Comparison of ENCODE assay signal across 15 cellular contexts in genomic region chr11:12502950-12503579, GRCh38.
DNase-seq lines count a peak whose midpoint lies in the region; ATAC-seq and TF ChIP-seq lines count a peak whose summit lies in the region.
"Had no signal": no experiment of that assay in that cellular context is flagged by ENCODE, and none has a peak within 500 bp of the region (broad histone marks: within the 10 kb centered on the region; RNA-seq: fewer than 3 reads in every experiment).

No MANE protein-coding gene starts in this region.

- H3K79me2 ChIP-seq in PC-3 (ENCODE audit: low read length) (no peaks in the 10 kb centered on the region), mesendoderm (ENCODE audit: control insufficient read depth, insufficient read depth, low read length) (no peaks in the 10 kb centered on the region)

- ATAC-seq in PC-3 (peak; percentile 79), GM19397 (IDR thresholded peaks at IDR 0.05; ENCODE audit: unreplicated experiment) (no peak)
- ATAC-seq: activated CD8-positive, alpha-beta T cell treated with anti-CD3 and anti-CD28 coated beads for 36 hours had no signal

- no peak overlapping the region for H3K27ac ChIP-seq in PC-3 (ENCODE audit: low read length)
- H3K27ac ChIP-seq in mesendoderm (ENCODE audit: low read depth, low read length), result no peak overlapping the region
- peak overlapping the region; percentile 5 to 50 for H3K27ac ChIP-seq in tibial artery
- H3K27ac ChIP-seq: cardiac muscle cell had no signal

- H2BK15ac ChIP-seq in mesendoderm (replicated peaks; ENCODE audit: low read depth), result no peak overlapping the region

- H3K27me3 ChIP-seq in PC-3 (ENCODE audit: low read length) (no peaks in the 10 kb centered on the region), mesendoderm (ENCODE audit: insufficient read depth, low read length, poor library complexity) (no peaks in the 10 kb centered on the region), tibial artery (no peaks in the 10 kb centered on the region)
- H3K27me3 ChIP-seq: cardiac muscle cell had no signal

- H3K36me3 ChIP-seq in PC-3 (ENCODE audit: low read depth, low read length) (no peaks in the 10 kb centered on the region; the same call in 1 of the 2 replicates), mesendoderm (ENCODE audit: control insufficient read depth, insufficient read depth, low read length) (no peaks in the 10 kb centered on the region), tibial artery (peaks cover 11 to 54% (median 22%) of the 10 kb centered on the region in 3 donors)
- H3K36me3 ChIP-seq: cardiac muscle cell had no signal

- no CpG with 5 or more reads among the region's 3 CpGs for WGBS in mesendoderm (ENCODE audit: extremely low coverage, insufficient coverage, low lambda C conversion rate)

- H3K4me2 ChIP-seq in PC-3 (ENCODE audit: low read length), result peak overlapping the region; percentile 10; the same call in 1 of the 2 replicates
- no peak overlapping the region for H3K4me2 ChIP-seq in mesendoderm (ENCODE audit: low read length)

- DNase-seq in PC-3 (peak; percentile 20), fibroblast of gingiva (ENCODE audit: low read depth) (peak; percentile 30), mesendoderm (peak; percentile 47), tibial artery (no peak), NCI-H2107 treated with DMSO at 0.1 percent for 48 hours (lab: John Stamatoyannopoulos, UW; ENCODE audit: unreplicated experiment) (no peak)
- DNase-seq in effector CD4-positive, alpha-beta T cell, result no peak
- DNase-seq in activated naive CD4-positive, alpha-beta T cell treated with Interleukin-2 at 50 U/mL for 16 hours, result no peak
- DNase-seq: activated CD8-positive, alpha-beta T cell treated with anti-CD3 and anti-CD28 coated beads for 36 hours; CD4-positive, CD25-positive, alpha-beta regulatory T cell; midbrain; posterior cingulate gyrus; stimulated activated CD4-positive, alpha-beta T cell treated with anti-CD3 and anti-CD28 coated beads, Interleukin-1b, Interleukin-23, amount 100 ng/mL, for 48 hours; stimulated activated CD8-positive, alpha-beta memory T cell treated with anti-CD3 and anti-CD28 coated beads, Interleukin-4, amount 100 ng/mL, for 48 hours had no signal

- no peak overlapping the region for H3K9ac ChIP-seq in PC-3 (ENCODE audit: low read length)
- H3K9ac ChIP-seq in mesendoderm (ENCODE audit: low read length), result no peak overlapping the region

- H3K23ac ChIP-seq in mesendoderm (ENCODE audit: low read length), result no peak overlapping the region

- TF ChIP-seq CTCF in PC-3 (conservative IDR thresholded peaks at IDR 0.05; ENCODE audit: low read depth, low read length) (no peak), tibial artery (IDR thresholded peaks at IDR 0.05) (no peak)

- H3K4me3 ChIP-seq in PC-3 (ENCODE audit: low read length) (no peak overlapping the region), mesendoderm (ENCODE audit: low read length) (no peak overlapping the region), tibial artery (no peak overlapping the region)
- H3K4me3 ChIP-seq: cardiac muscle cell had no signal

- H3K4me1 ChIP-seq in PC-3 (ENCODE audit: insufficient read depth, low read length), result peaks cover 9% of the 10 kb centered on the region
- peaks cover 10% of the 10 kb centered on the region for H3K4me1 ChIP-seq in mesendoderm (ENCODE audit: control insufficient read depth, low read depth, low read length)
- peaks cover 0 to 38% (median 12%) of the 10 kb centered on the region in 4 donors for H3K4me1 ChIP-seq in tibial artery

- peak overlapping the region; percentile 2 for H3K4ac ChIP-seq in mesendoderm (ENCODE audit: low read depth, low read length)

- no peak overlapping the region for H2AFZ ChIP-seq in PC-3 (ENCODE audit: low read length)

- peak overlapping the region; percentile 21 for H2BK5ac ChIP-seq in mesendoderm (ENCODE audit: low read length)

- H3F3A ChIP-seq in PC-3 (ENCODE audit: low read length, unreplicated experiment), result no peaks in the 10 kb centered on the region

- no TSS peak for BruUV-seq in PC-3 (replicated peaks; lab: Mats Ljungman, UMichigan)

- intact Hi-C loops in PC-3 (cut with micrococcal nuclease), result no loop called here
- intact Hi-C loops in tibial artery (cut with DNase I; ENCODE audit: low total_unique reads), result no loop called here

- H3K79me1 ChIP-seq in mesendoderm (ENCODE audit: low read length), result no peaks in the 10 kb centered on the region

- H4K20me1 ChIP-seq in PC-3 (ENCODE audit: low read length), result no peaks in the 10 kb centered on the region

- peak overlapping the region; percentile 5 for H3K18ac ChIP-seq in mesendoderm (ENCODE audit: low read length)

- H2BK120ac ChIP-seq in mesendoderm (ENCODE audit: low read depth, low read length), result no peak overlapping the region

- H4K8ac ChIP-seq in mesendoderm (ENCODE audit: low read depth, low read length), result no peak overlapping the region

- no peak overlapping the region for H2AK5ac ChIP-seq in mesendoderm (ENCODE audit: low read length)

- H3K9me2 ChIP-seq in PC-3 (replicated peaks; ENCODE audit: low read length), result no peaks in the 10 kb centered on the region

- H3K9me3 ChIP-seq in PC-3 (ENCODE audit: low read length) (no peaks in the 10 kb centered on the region), tibial artery (no peaks in the 10 kb centered on the region)

- POLR2A ChIA-PET in PC-3 (lab: Charles Lee; ENCODE audit: unreplicated experiment), result no interaction called here

- peak overlapping the region; percentile 5 for H4K5ac ChIP-seq in mesendoderm (ENCODE audit: low read length)

- H3K56ac ChIP-seq in mesendoderm (ENCODE audit: low read length), result peak overlapping the region; percentile 54

- CTCF ChIA-PET in PC-3 (lab: Charles Lee), result no interaction called here

Comparison
In these comparisons a context has a peak if more than half of its experiments do, and no peak if none do; other contexts are left out.
1. DNase-seq: peak in PC-3 (single experiment), fibroblast of gingiva (single experiment) and mesendoderm (single experiment); none in tibial artery (0 of 2), effector CD4-positive, alpha-beta T cell (single experiment), activated naive CD4-positive, alpha-beta T cell treated with Interleukin-2 at 50 U/mL for 16 hours (single experiment) and NCI-H2107 treated with DMSO at 0.1 percent for 48 hours (single experiment).
2. H3K27ac ChIP-seq: peak in tibial artery (2 of 2); none in PC-3 (single experiment) and mesendoderm (single experiment).